ENCODE assay signal across 27 cellular contexts in genomic region chr18:57026316-57026715, GRCh38.
A peak's percentile ranks its signal among the peaks of the same experiment; 100 is the strongest.
DNase-seq lines count a peak whose midpoint lies in the region; ATAC-seq and TF ChIP-seq lines count a peak whose summit lies in the region.
"Had no signal": no experiment of that assay in that cellular context is flagged by ENCODE, and none has a peak within 500 bp of the region (broad histone marks: within the 10 kb centered on the region; RNA-seq: fewer than 3 reads in every experiment).

No MANE protein-coding gene starts in this region.

- POLR2A ChIA-PET in activated CD8-positive, alpha-beta T cell treated with anti-CD3 and anti-CD28 coated beads for 36 hours (lab: Charles Lee), result no interaction called here
- POLR2A ChIA-PET in activated CD8-positive, alpha-beta T cell treated with anti-CD3 and anti-CD28 coated beads, Interleukin-2, amount 10 ng/mL, durations not matched to agents 7 days and 5 days (lab: Charles Lee), result no interaction called here

- intact Hi-C loops in activated CD8-positive, alpha-beta T cell treated with anti-CD3 and anti-CD28 coated beads for 36 hours (cut with micrococcal nuclease), result no loop called here

- no peak for TF ChIP-seq CTCF in activated CD8-positive, alpha-beta T cell treated with anti-CD3 and anti-CD28 coated beads for 36 hours (IDR thresholded peaks at IDR 0.05)
- TF ChIP-seq CTCF in NB4 (IDR thresholded peaks at IDR 0.05; ENCODE audit: low read depth, low read length), result no peak

- H3K4me3 Mint-ChIP-seq in activated CD8-positive, alpha-beta T cell treated with anti-CD3 and anti-CD28 coated beads for 36 hours, result no peak overlapping the region
- no peak overlapping the region for H3K4me3 Mint-ChIP-seq in activated CD8-positive, alpha-beta T cell treated with anti-CD3 and anti-CD28 coated beads, Interleukin-2, amount 10 ng/mL, durations not matched to agents 7 days and 5 days
- no peak overlapping the region for H3K4me3 Mint-ChIP-seq in stimulated activated effector memory CD8-positive, alpha-beta T cell treated with anti-CD3 and anti-CD28 coated beads, Interleukin-12 subunit alpha, Interleukin-12 subunit beta, amount 100 ng/mL, for 72 hours
- H3K4me3 Mint-ChIP-seq: activated B cell treated with CpG ODN at 0.5 μM for 24 hours; activated T-helper 17 cell treated with anti-CD3 and anti-CD28 coated beads, Interleukin-2, amount 50 U/mL, for 72 hours; nephron had no signal

- H3K36me3 Mint-ChIP-seq in activated CD8-positive, alpha-beta T cell treated with anti-CD3 and anti-CD28 coated beads for 36 hours (ENCODE audit: low read depth), result peaks cover 10% of the 10 kb centered on the region
- H3K36me3 Mint-ChIP-seq in activated CD8-positive, alpha-beta T cell treated with anti-CD3 and anti-CD28 coated beads, Interleukin-2, amount 10 ng/mL, durations not matched to agents 7 days and 5 days (ENCODE audit: low read depth), result peaks cover 22% of the 10 kb centered on the region
- H3K36me3 Mint-ChIP-seq in stimulated activated effector memory CD8-positive, alpha-beta T cell treated with anti-CD3 and anti-CD28 coated beads, Interleukin-12 subunit alpha, Interleukin-12 subunit beta, amount 100 ng/mL, for 72 hours, result peaks cover 26% of the 10 kb centered on the region

- no peak for TF ChIP-seq POLR2A in NB4 (IDR thresholded peaks at IDR 0.05; ENCODE audit: extremely low read depth, insufficient read length)

- H3K9me3 Mint-ChIP-seq in activated CD8-positive, alpha-beta T cell treated with anti-CD3 and anti-CD28 coated beads for 36 hours, result no peaks in the 10 kb centered on the region
- no peaks in the 10 kb centered on the region for H3K9me3 Mint-ChIP-seq in activated CD8-positive, alpha-beta T cell treated with anti-CD3 and anti-CD28 coated beads, Interleukin-2, amount 10 ng/mL, durations not matched to agents 7 days and 5 days (ENCODE audit: insufficient read depth)
- H3K9me3 Mint-ChIP-seq in stimulated activated effector memory CD8-positive, alpha-beta T cell treated with anti-CD3 and anti-CD28 coated beads, Interleukin-12 subunit alpha, Interleukin-12 subunit beta, amount 100 ng/mL, for 72 hours, result no peaks in the 10 kb centered on the region
- H3K9me3 Mint-ChIP-seq: activated B cell treated with CpG ODN at 0.5 μM for 24 hours; activated T-helper 17 cell treated with anti-CD3 and anti-CD28 coated beads, Interleukin-2, amount 50 U/mL, for 72 hours; nephron had no signal

- peaks cover 3% of the 10 kb centered on the region for H3K4me1 Mint-ChIP-seq in activated CD8-positive, alpha-beta T cell treated with anti-CD3 and anti-CD28 coated beads for 36 hours (ENCODE audit: low read depth)
- no peaks in the 10 kb centered on the region for H3K4me1 Mint-ChIP-seq in activated CD8-positive, alpha-beta T cell treated with anti-CD3 and anti-CD28 coated beads, Interleukin-2, amount 10 ng/mL, durations not matched to agents 7 days and 5 days (ENCODE audit: low read depth)
- H3K4me1 Mint-ChIP-seq in stimulated activated effector memory CD8-positive, alpha-beta T cell treated with anti-CD3 and anti-CD28 coated beads, Interleukin-12 subunit alpha, Interleukin-12 subunit beta, amount 100 ng/mL, for 72 hours, result no peaks in the 10 kb centered on the region
- H3K4me1 Mint-ChIP-seq: activated T-helper 17 cell treated with anti-CD3 and anti-CD28 coated beads, Interleukin-2, amount 50 U/mL, for 72 hours had no signal

- H3K4me3 ChIP-seq in NB4 (ENCODE audit: low read depth, low read length), result no peak overlapping the region
- H3K4me3 ChIP-seq: A549, ascending aorta, heart right ventricle, lower lobe of right lung, Peyer's patch, smooth muscle cell had no signal

- H3K27me3 Mint-ChIP-seq in activated CD8-positive, alpha-beta T cell treated with anti-CD3 and anti-CD28 coated beads for 36 hours, result no peaks in the 10 kb centered on the region
- no peaks in the 10 kb centered on the region for H3K27me3 Mint-ChIP-seq in activated CD8-positive, alpha-beta T cell treated with anti-CD3 and anti-CD28 coated beads, Interleukin-2, amount 10 ng/mL, durations not matched to agents 7 days and 5 days (ENCODE audit: low read depth)
- H3K27me3 Mint-ChIP-seq: activated B cell treated with CpG ODN at 0.5 μM for 24 hours; activated T-helper 17 cell treated with anti-CD3 and anti-CD28 coated beads, Interleukin-2, amount 50 U/mL, for 72 hours had no signal

- no peak for DNase-seq in activated CD8-positive, alpha-beta T cell treated with anti-CD3 and anti-CD28 coated beads for 36 hours
- DNase-seq in activated CD8-positive, alpha-beta T cell treated with anti-CD3 and anti-CD28 coated beads, Interleukin-2, amount 10 ng/mL, durations not matched to agents 7 days and 5 days, result no peak
- DNase-seq in NB4 (ENCODE audit: low read depth), result peak; percentile 20
- DNase-seq in fibroblast of gingiva (ENCODE audit: low read depth), result peak; percentile 10
- DNase-seq in stimulated activated effector memory CD8-positive, alpha-beta T cell treated with anti-CD3 and anti-CD28 coated beads, Interleukin-12 subunit alpha, Interleukin-12 subunit beta, amount 100 ng/mL, for 72 hours (ENCODE audit: low spot score in 2 of 2), result no peak
- no peak for DNase-seq in amniotic stem cell (lab: John Stamatoyannopoulos, UW)
- DNase-seq: activated B cell treated with CpG ODN at 0.5 μM for 24 hours; activated naive CD4-positive, alpha-beta T cell treated with anti-CD3 and anti-CD28 coated beads, Interleukin-2, amount 50 U/mL, for 16 hours; dermis blood vessel endothelial cell; DMS53; GDM1; heart right ventricle; lower lobe of right lung; NCI-H187; NCI-H510A treated with DMSO at 0.1 percent for 48 hours; Peyer's patch; retina; SHP77 treated with DMSO at 0.1 percent for 48 hours; stimulated activated CD4-positive, alpha-beta T cell treated with anti-CD3 and anti-CD28 coated beads, Interleukin-2, amount 100 ng/mL, for 24 hours; trophoblast cell had no signal

- H3K27ac Mint-ChIP-seq in activated CD8-positive, alpha-beta T cell treated with anti-CD3 and anti-CD28 coated beads for 36 hours, result peak overlapping the region; percentile 47
- H3K27ac Mint-ChIP-seq in activated CD8-positive, alpha-beta T cell treated with anti-CD3 and anti-CD28 coated beads, Interleukin-2, amount 10 ng/mL, durations not matched to agents 7 days and 5 days, result no peak overlapping the region
- H3K27ac Mint-ChIP-seq in stimulated activated effector memory CD8-positive, alpha-beta T cell treated with anti-CD3 and anti-CD28 coated beads, Interleukin-12 subunit alpha, Interleukin-12 subunit beta, amount 100 ng/mL, for 72 hours, result peak overlapping the region; percentile 20
- H3K27ac Mint-ChIP-seq: activated B cell treated with CpG ODN at 0.5 μM for 24 hours; activated T-helper 17 cell treated with anti-CD3 and anti-CD28 coated beads, Interleukin-2, amount 50 U/mL, for 72 hours had no signal

- no peak for ATAC-seq in activated CD8-positive, alpha-beta T cell treated with anti-CD3 and anti-CD28 coated beads for 36 hours
- ATAC-seq in activated CD8-positive, alpha-beta T cell treated with anti-CD3 and anti-CD28 coated beads, Interleukin-2, amount 10 ng/mL, durations not matched to agents 7 days and 5 days, result no peak
- no peak for ATAC-seq in stimulated activated effector memory CD8-positive, alpha-beta T cell treated with anti-CD3 and anti-CD28 coated beads, Interleukin-12 subunit alpha, Interleukin-12 subunit beta, amount 100 ng/mL, for 72 hours
- ATAC-seq in GM18511 (IDR thresholded peaks at IDR 0.05; ENCODE audit: unreplicated experiment) (no peak), GM21723 (IDR thresholded peaks at IDR 0.05; ENCODE audit: unreplicated experiment) (no peak)
- ATAC-seq: A549; activated T-helper 17 cell treated with anti-CD3 and anti-CD28 coated beads, Interleukin-2, amount 50 U/mL, for 72 hours; heart right ventricle; lower lobe of right lung had no signal

- CTCF ChIA-PET in activated CD8-positive, alpha-beta T cell treated with anti-CD3 and anti-CD28 coated beads for 36 hours (lab: Charles Lee), result no interaction called here
- CTCF ChIA-PET in activated CD8-positive, alpha-beta T cell treated with anti-CD3 and anti-CD28 coated beads, Interleukin-2, amount 10 ng/mL, durations not matched to agents 7 days and 5 days (lab: Charles Lee), result no interaction called here

Comparison
In these comparisons a context has a peak if more than half of its experiments do, and no peak if none do; other contexts are left out.
1. DNase-seq: peak in NB4 (single experiment) and fibroblast of gingiva (single experiment); none in activated CD8-positive, alpha-beta T cell treated with anti-CD3 and anti-CD28 coated beads for 36 hours (single experiment), activated CD8-positive, alpha-beta T cell treated with anti-CD3 and anti-CD28 coated beads, Interleukin-2, amount 10 ng/mL, durations not matched to agents 7 days and 5 days (single experiment), stimulated activated effector memory CD8-positive, alpha-beta T cell treated with anti-CD3 and anti-CD28 coated beads, Interleukin-12 subunit alpha, Interleukin-12 subunit beta, amount 100 ng/mL, for 72 hours (0 of 2) and amniotic stem cell (single experiment).